In genomic region chr16:23498863-23499262, GRCh38 we compare ENCODE assay signal across 23 cellular contexts. TPM values are rescaled to one million over a fixed set of nuclear protein-coding genes. Genes with fewer than 3 reads are reported as not detected.
DNase-seq lines count a peak whose midpoint lies in the region; ATAC-seq and TF ChIP-seq lines count a peak whose summit lies in the region.
"Had no signal": no experiment of that assay in that cellular context is flagged by ENCODE, and none has a peak within 500 bp of the region (broad histone marks: within the 10 kb centered on the region; RNA-seq: fewer than 3 reads in every experiment).

No MANE protein-coding gene starts in this region.

- H3K9me3 ChIP-seq in adrenal gland (replicated peaks in 1 of 3) (no peaks in the 10 kb centered on the region), right atrium auricular region (no peaks in the 10 kb centered on the region), thymus (ENCODE audit: control insufficient read depth) (no peaks in the 10 kb centered on the region), endodermal cell (ENCODE audit: control insufficient read depth, low read length) (no peaks in the 10 kb centered on the region)
- H3K9me3 ChIP-seq: testis had no signal

- DNase-seq in activated T-cell treated with anti-CD3 and anti-CD28 coated beads, Interleukin-2, amount 50 U/mL, for 72 hours, result no peak
- DNase-seq in activated T-cell treated with anti-CD3 and anti-CD28 coated beads for 4 hours (no peak), adrenal gland (peak in 3 of 7 donors; percentile 31 to 36 (median 36)), right atrium auricular region (ENCODE audit: low spot score) (no peak), endodermal cell (no peak), NCI-H510A (lab: John Stamatoyannopoulos, UW) (no peak), amygdala (lab: John Stamatoyannopoulos, UW) (no peak)
- DNase-seq: activated CD4-positive, alpha-beta T cell treated with anti-CD3 and anti-CD28 coated beads for 36 hours; activated CD8-positive, alpha-beta memory T cell treated with anti-CD3 and anti-CD28 coated beads, Interleukin-2, amount 10 ng/mL, durations not matched to agents 7 days and 5 days; AML-193; dermis blood vessel endothelial cell; glutamatergic neuron; GM23248; Karpas-422; MV-4-11; NCI-H1694; NCI-H2171; NCI-H526 treated with DMSO at 0.1 percent for 48 hours; nephron progenitor cell; testis had no signal

- TF ChIP-seq CTCF in adrenal gland (IDR thresholded peaks at IDR 0.05), result no peak
- TF ChIP-seq CTCF in right atrium auricular region (IDR thresholded peaks at IDR 0.05), result no peak
- TF ChIP-seq CTCF in endodermal cell (conservative IDR thresholded peaks at IDR 0.05), result no peak

- H3K36me3 ChIP-seq in adrenal gland (replicated peaks in 1 of 2) (peaks cover 0 to 23% of the 10 kb centered on the region in 2 donors), right atrium auricular region (peaks cover 20% of the 10 kb centered on the region), thymus (ENCODE audit: control insufficient read depth, insufficient read depth) (peaks cover 14% of the 10 kb centered on the region), endodermal cell (ENCODE audit: control insufficient read depth, insufficient read depth, low read length) (peaks cover 37% of the 10 kb centered on the region)

- H3K27ac Mint-ChIP-seq in activated T-cell treated with anti-CD3 and anti-CD28 coated beads, Interleukin-2, amount 50 U/mL, for 72 hours, result peak overlapping the region; percentile 32
- no peak overlapping the region for H3K27ac Mint-ChIP-seq in endodermal cell
- H3K27ac Mint-ChIP-seq: activated CD4-positive, alpha-beta T cell treated with anti-CD3 and anti-CD28 coated beads for 36 hours; activated CD8-positive, alpha-beta memory T cell treated with anti-CD3 and anti-CD28 coated beads, Interleukin-2, amount 10 ng/mL, durations not matched to agents 7 days and 5 days; activated T-helper 2 cell treated with anti-CD3 and anti-CD28 coated beads, Interferon-gamma antibody, Interleukin-2, Interleukin-4, amounts not matched to agents 10 μg/mL and 5 μg/mL and 100 μg/mL, durations not matched to agents 14 hours and 24 hours and 36 hours; nephron progenitor cell had no signal

- no peaks in the 10 kb centered on the region for H3K27me3 Mint-ChIP-seq in activated T-cell treated with anti-CD3 and anti-CD28 coated beads, Interleukin-2, amount 50 U/mL, for 72 hours (ENCODE audit: low read depth)
- H3K27me3 Mint-ChIP-seq in endodermal cell (ENCODE audit: insufficient read depth), result no peaks in the 10 kb centered on the region
- H3K27me3 Mint-ChIP-seq: activated CD4-positive, alpha-beta T cell treated with anti-CD3 and anti-CD28 coated beads for 36 hours; activated CD8-positive, alpha-beta memory T cell treated with anti-CD3 and anti-CD28 coated beads, Interleukin-2, amount 10 ng/mL, durations not matched to agents 7 days and 5 days had no signal

- no peak overlapping the region for H3K4me3 ChIP-seq in adrenal gland
- no peak overlapping the region for H3K4me3 ChIP-seq in right atrium auricular region
- H3K4me3 ChIP-seq in thymus (ENCODE audit: low read length), result no peak overlapping the region
- no peak overlapping the region for H3K4me3 ChIP-seq in endodermal cell (ENCODE audit: low read length)
- H3K4me3 ChIP-seq: GM23248, testis had no signal

- no peaks in the 10 kb centered on the region for H3K27me3 ChIP-seq in adrenal gland
- H3K27me3 ChIP-seq in right atrium auricular region, result no peaks in the 10 kb centered on the region
- no peaks in the 10 kb centered on the region for H3K27me3 ChIP-seq in thymus (ENCODE audit: control insufficient read depth, insufficient read depth)
- H3K27me3 ChIP-seq in endodermal cell (ENCODE audit: control insufficient read depth, insufficient read depth, low read length, poor library complexity, severe bottlenecking), result no peaks in the 10 kb centered on the region
- H3K27me3 ChIP-seq: testis had no signal

- peaks cover 18% of the 10 kb centered on the region for H3K4me1 Mint-ChIP-seq in activated T-cell treated with anti-CD3 and anti-CD28 coated beads, Interleukin-2, amount 50 U/mL, for 72 hours (ENCODE audit: low read depth)
- H3K4me1 Mint-ChIP-seq in endodermal cell, result peaks cover 21% of the 10 kb centered on the region

- intact Hi-C loops in adrenal gland (cut with DNase I), result no loop called here

- ATAC-seq in activated T-cell treated with anti-CD3 and anti-CD28 coated beads, Interleukin-2, amount 50 U/mL, for 72 hours (replicated peaks in 1 of 2), result no peak
- ATAC-seq: activated CD4-positive, alpha-beta T cell treated with anti-CD3 and anti-CD28 coated beads for 36 hours; activated CD8-positive, alpha-beta memory T cell treated with anti-CD3 and anti-CD28 coated beads, Interleukin-2, amount 10 ng/mL, durations not matched to agents 7 days and 5 days had no signal

- H3K4me1 ChIP-seq in adrenal gland (replicated peaks in 1 of 2), result peaks cover 56 to 70% of the 10 kb centered on the region in 2 donors
- peaks cover 0 to 54% of the 10 kb centered on the region in 2 donors for H3K4me1 ChIP-seq in right atrium auricular region
- no peaks in the 10 kb centered on the region for H3K4me1 ChIP-seq in thymus (ENCODE audit: control insufficient read depth, insufficient read depth, low read length)
- H3K4me1 ChIP-seq in endodermal cell (ENCODE audit: control insufficient read depth, insufficient read depth, low read length), result peaks cover 3% of the 10 kb centered on the region
- H3K4me1 ChIP-seq: testis had no signal

- no peaks in the 10 kb centered on the region for H3K9me3 Mint-ChIP-seq in activated T-cell treated with anti-CD3 and anti-CD28 coated beads, Interleukin-2, amount 50 U/mL, for 72 hours
- no peaks in the 10 kb centered on the region for H3K9me3 Mint-ChIP-seq in endodermal cell
- H3K9me3 Mint-ChIP-seq: activated T-helper 2 cell treated with anti-CD3 and anti-CD28 coated beads, Interferon-gamma antibody, Interleukin-2, Interleukin-4, amounts not matched to agents 10 μg/mL and 5 μg/mL and 100 μg/mL, durations not matched to agents 14 hours and 24 hours and 36 hours; nephron progenitor cell had no signal

- peak overlapping the region in 3 of 5 donors; percentile 71 to 88 (median 82) for H3K27ac ChIP-seq in adrenal gland
- H3K27ac ChIP-seq in right atrium auricular region, result peak overlapping the region; percentile 19 to 66
- H3K27ac ChIP-seq in thymus (ENCODE audit: low read depth), result peak overlapping the region; percentile 19
- H3K27ac ChIP-seq in endodermal cell (ENCODE audit: low read depth, low read length), result no peak overlapping the region
- H3K27ac ChIP-seq: GM23248, parathyroid adenoma, testis had no signal

- H3K9ac ChIP-seq in endodermal cell (ENCODE audit: extremely low read depth, low read length, poor library complexity, severe bottlenecking), result no peak overlapping the region
- H3K9ac ChIP-seq: GM23248, parathyroid adenoma had no signal

- 62 to 69% (median 68%) methylated on average over 9 to 11 of the region's 11 CpGs for WGBS in adrenal gland, 4 donors
- 98% methylated on average over 11 of the region's 11 CpGs for WGBS in thymus
- 79 to 97% methylated on average over 8 to 11 of the region's 11 CpGs for WGBS in endodermal cell (ENCODE audit: insufficient coverage in 1 of 2, insufficient read length in 1 of 2), 2 experiments

- peaks cover 2 to 7% of the 10 kb centered on the region in 2 donors for H3K36me3 Mint-ChIP-seq in activated T-cell treated with anti-CD3 and anti-CD28 coated beads, Interleukin-2, amount 50 U/mL, for 72 hours (ENCODE audit: insufficient read depth in 2 of 2)
- H3K36me3 Mint-ChIP-seq in endodermal cell (ENCODE audit: low read depth), result peaks cover 22% of the 10 kb centered on the region

- TF ChIP-seq POLR2A in adrenal gland (IDR thresholded peaks at IDR 0.05), result no peak

- no peak overlapping the region for H3K4me3 Mint-ChIP-seq in activated T-cell treated with anti-CD3 and anti-CD28 coated beads, Interleukin-2, amount 50 U/mL, for 72 hours
- H3K4me3 Mint-ChIP-seq in endodermal cell, result no peak overlapping the region
- H3K4me3 Mint-ChIP-seq: activated CD4-positive, alpha-beta T cell treated with anti-CD3 and anti-CD28 coated beads for 36 hours; activated CD8-positive, alpha-beta memory T cell treated with anti-CD3 and anti-CD28 coated beads, Interleukin-2, amount 10 ng/mL, durations not matched to agents 7 days and 5 days; nephron progenitor cell had no signal

RNA-seq across cellular contexts. Expression of gene GGA2, which starts 11.4 kb away (rescaled TPM):
- total RNA-seq in activated T-cell treated with anti-CD3 and anti-CD28 coated beads, Interleukin-2, amount 50 U/mL, for 72 hours, result 10 to 100 TPM; 85.5 to 86.6 TPM
- total RNA-seq in adrenal gland (100 to 1,000 TPM in 6 of 8 donors, 10 to 100 TPM in 2; 57.4 to 143 (median 116) TPM), right atrium auricular region (10 to 100 TPM; 25.0 to 59.3 TPM), endodermal cell (100 to 1,000 TPM in 1 of 2 donors, 10 to 100 TPM in 1; 99.4 to 116 TPM)
- polyA plus RNA-seq in adrenal gland (100 to 1,000 TPM in 1 of 3 donors, 10 to 100 TPM in 2; 37.7 to 129 (median 66.5) TPM), thymus (42.4 TPM)
- polyA plus RNA-seq in endodermal cell (2013, experiment 1 of 2), result 72.5 TPM
- 57.7 TPM for polyA plus RNA-seq in endodermal cell (2013, experiment 2 of 2)

RNA-seq across cellular contexts. Expression of gene COG7, which starts 45.9 kb away (rescaled TPM):
- total RNA-seq in activated T-cell treated with anti-CD3 and anti-CD28 coated beads, Interleukin-2, amount 50 U/mL, for 72 hours, result 10 to 100 TPM; 23.6 to 24.3 TPM
- total RNA-seq in adrenal gland, result 10 to 100 TPM; 10.7 to 25.7 (median 21.4) TPM
- polyA plus RNA-seq in adrenal gland, result 10 to 100 TPM; 19.2 to 50.1 (median 37.3) TPM
- total RNA-seq in right atrium auricular region, result 10 to 100 TPM in 1 of 2 donors, 1 to 10 TPM in 1; 9.0 to 11.2 TPM
- 28.0 TPM for polyA plus RNA-seq in thymus
- total RNA-seq in endodermal cell, result 10 to 100 TPM; 19.9 to 31.3 TPM
- 26.4 TPM for polyA plus RNA-seq in endodermal cell (2013, experiment 1 of 2)
- 20.0 TPM for polyA plus RNA-seq in endodermal cell (2013, experiment 2 of 2)

RNA-seq across cellular contexts. Expression of gene EARS2, which starts 58.3 kb away (rescaled TPM):
- total RNA-seq in activated T-cell treated with anti-CD3 and anti-CD28 coated beads, Interleukin-2, amount 50 U/mL, for 72 hours, result 10 to 100 TPM; 12.5 to 13.4 TPM
- total RNA-seq in adrenal gland (10 to 100 TPM; 20.0 to 85.7 (median 29.1) TPM), right atrium auricular region (10 to 100 TPM; 15.3 to 18.1 TPM), endodermal cell (10 to 100 TPM; 32.0 to 36.1 TPM)
- polyA plus RNA-seq in adrenal gland (10 to 100 TPM; 30.0 to 44.6 (median 38.4) TPM), thymus (11.5 TPM)
- polyA plus RNA-seq in endodermal cell (2013, experiment 1 of 2), result 29.1 TPM
- polyA plus RNA-seq in endodermal cell (2013, experiment 2 of 2), result 21.1 TPM

RNA-seq across cellular contexts. Expression of gene UBFD1, which starts 58.7 kb away (rescaled TPM):
- total RNA-seq in activated T-cell treated with anti-CD3 and anti-CD28 coated beads, Interleukin-2, amount 50 U/mL, for 72 hours, result 10 to 100 TPM; 58.8 to 63.4 TPM
- total RNA-seq in adrenal gland, result 100 to 1,000 TPM in 3 of 8 donors, 10 to 100 TPM in 5; 58.5 to 151 (median 91.3) TPM
- polyA plus RNA-seq in adrenal gland, result 10 to 100 TPM in 2 of 3 donors, 1 to 10 TPM in 1; 9.5 to 65.8 (median 10.9) TPM
- 10 to 100 TPM; 85.5 to 93.9 TPM for total RNA-seq in right atrium auricular region
- polyA plus RNA-seq in thymus, result 14.4 TPM
- 100 to 1,000 TPM; 105 to 113 TPM for total RNA-seq in endodermal cell
- 59.4 TPM for polyA plus RNA-seq in endodermal cell (2013, experiment 1 of 2)
- polyA plus RNA-seq in endodermal cell (2013, experiment 2 of 2), result 54.8 TPM
